9 cellular contexts compared by ENCODE assay signal in the genomic region with DNA sequence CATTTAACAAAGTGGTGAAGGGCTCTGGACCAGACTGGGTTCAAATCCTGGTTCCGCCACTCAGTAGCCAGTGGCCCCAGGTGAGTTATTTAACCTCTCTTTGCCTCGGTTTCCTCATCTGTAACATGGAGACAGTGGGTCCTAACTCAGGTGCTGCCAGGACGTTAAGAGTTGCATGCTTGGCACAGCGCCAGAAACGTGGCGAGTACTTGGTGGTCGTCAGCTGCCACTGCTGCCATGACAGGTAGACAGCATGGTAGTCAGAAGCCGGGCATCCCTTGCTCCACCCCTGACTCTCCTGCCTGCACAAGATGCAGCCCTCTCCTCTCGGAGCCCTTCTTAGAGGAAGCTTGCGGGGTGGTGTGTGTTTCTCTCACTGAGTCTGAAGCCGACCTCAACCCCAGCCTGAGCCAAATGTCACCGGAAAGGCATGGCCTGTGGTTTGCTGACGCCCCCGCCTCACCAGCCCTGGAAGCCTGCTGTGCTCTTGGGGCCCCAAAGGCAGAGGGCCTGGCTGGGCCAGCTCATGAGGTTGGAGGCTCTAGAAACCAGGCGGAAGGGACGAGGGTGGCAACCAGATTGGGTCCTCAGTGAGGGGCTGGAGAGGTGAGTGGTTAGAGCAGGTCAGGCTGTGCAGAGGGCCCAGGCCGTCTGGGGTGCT.
A peak's percentile ranks its signal among the peaks of the same experiment; 100 is the strongest.
DNase-seq lines count a peak whose midpoint lies in the region; ATAC-seq and TF ChIP-seq lines count a peak whose summit lies in the region.
"Had no signal": no experiment of that assay in that cellular context is flagged by ENCODE, and none has a peak within 500 bp of the region (broad histone marks: within the 10 kb centered on the region; RNA-seq: fewer than 3 reads in every experiment).

No MANE protein-coding gene starts in this region.

- TF ChIP-seq CTCF in left lung (IDR thresholded peaks at IDR 0.05), result no peak

- H3K27ac Mint-ChIP-seq in IgD-negative memory B cell, result peak overlapping the region; percentile 18 to 90 (median 73)

- H3K36me3 Mint-ChIP-seq in IgD-negative memory B cell, result no peaks in the 10 kb centered on the region

- peak overlapping the region; percentile 33 to 48 for H3K27ac ChIP-seq in left lung
- H3K27ac ChIP-seq: cardiac muscle cell had no signal

- intact Hi-C loops in left lung (cut with DNase I), result no loop called here

- H3K27me3 ChIP-seq in left lung, result no peaks in the 10 kb centered on the region

- no peak overlapping the region for H3K4me3 ChIP-seq in left lung
- H3K4me3 ChIP-seq: cardiac muscle cell had no signal

- H3K4me1 Mint-ChIP-seq in IgD-negative memory B cell, result peaks cover 46 to 48% (median 48%) of the 10 kb centered on the region in 3 donors

- DNase-seq in EL (peak; percentile 16), left lung (peak in 1 of 2 donors; percentile 56), kidney glomerular epithelial cell (lab: John Stamatoyannopoulos, UW) (no peak), NCI-H345 treated with DMSO at 0.1 percent for 48 hours (lab: John Stamatoyannopoulos, UW; ENCODE audit: unreplicated experiment) (no peak)
- peak; percentile 20 for DNase-seq in activated CD8-positive, alpha-beta memory T cell treated with anti-CD3 and anti-CD28 coated beads, Interleukin-2, amount 50 U/mL, for 1 hour (ENCODE audit: extremely low read depth)
- DNase-seq in stimulated activated CD8-positive, alpha-beta memory T cell treated with anti-CD3 and anti-CD28 coated beads, Interleukin-7, amount 100 ng/mL, for 24 hours (ENCODE audit: low read depth), result peak; percentile 46

- H3K4me3 Mint-ChIP-seq in IgD-negative memory B cell, result peak overlapping the region; percentile 24 to 88 (median 66)

- ATAC-seq in left lung (peak; percentile 40), HG02588 (IDR thresholded peaks at IDR 0.05; ENCODE audit: unreplicated experiment) (no peak)

- peaks cover 3% of the 10 kb centered on the region for H3K27me3 Mint-ChIP-seq in IgD-negative memory B cell

- no peaks in the 10 kb centered on the region for H3K9me3 ChIP-seq in left lung

- peaks cover 15 to 52% of the 10 kb centered on the region in 2 donors for H3K4me1 ChIP-seq in left lung

- H3K9me3 Mint-ChIP-seq in IgD-negative memory B cell, result no peaks in the 10 kb centered on the region

- H3K36me3 ChIP-seq in left lung, result no peaks in the 10 kb centered on the region
- H3K36me3 ChIP-seq: cardiac muscle cell had no signal

Comparison
In these comparisons a context has a peak if more than half of its experiments do, and no peak if none do; other contexts are left out.
1. DNase-seq: peak in EL (single experiment), activated CD8-positive, alpha-beta memory T cell treated with anti-CD3 and anti-CD28 coated beads, Interleukin-2, amount 50 U/mL, for 1 hour (single experiment) and stimulated activated CD8-positive, alpha-beta memory T cell treated with anti-CD3 and anti-CD28 coated beads, Interleukin-7, amount 100 ng/mL, for 24 hours (single experiment); none in kidney glomerular epithelial cell (single experiment) and NCI-H345 treated with DMSO at 0.1 percent for 48 hours (single experiment).